ENCODE assay signal across 15 cellular contexts in the genomic region with DNA sequence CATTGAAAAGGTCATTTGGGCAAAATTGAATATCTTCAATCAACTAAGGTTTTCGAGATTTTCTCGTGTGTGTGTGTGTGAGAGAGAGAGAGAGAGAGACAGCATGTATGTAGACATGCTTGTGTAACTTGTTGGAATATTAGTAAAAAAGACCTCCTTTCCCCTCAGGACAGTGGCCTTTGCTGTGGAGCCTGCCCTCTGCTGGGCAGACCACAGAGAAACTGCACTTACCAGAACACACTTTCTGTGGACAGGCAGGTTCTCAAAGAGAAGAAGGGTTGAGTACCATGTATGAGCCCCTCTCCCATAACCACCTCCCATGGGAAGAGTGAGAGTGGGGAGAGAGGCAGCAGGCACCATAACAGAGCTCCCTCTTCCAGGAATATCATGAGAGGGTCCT. TPM values are rescaled to one million over a fixed set of nuclear protein-coding genes. Genes with fewer than 3 reads are reported as not detected.
DNase-seq lines count a peak whose midpoint lies in the region; ATAC-seq and TF ChIP-seq lines count a peak whose summit lies in the region.
"Had no signal": no experiment of that assay in that cellular context is flagged by ENCODE, and none has a peak within 500 bp of the region (broad histone marks: within the 10 kb centered on the region; RNA-seq: fewer than 3 reads in every experiment).

No MANE protein-coding gene starts in this region.

- TF ChIP-seq CTCF in GM20000 (IDR thresholded peaks at IDR 0.05; ENCODE audit: extremely low read depth, missing control alignments), result peak; percentile 19
- TF ChIP-seq CTCF in hepatocyte (IDR thresholded peaks at IDR 0.05; ENCODE audit: poor library complexity), result peak; percentile 34

- no peaks in the 10 kb centered on the region for H3K4me1 ChIP-seq in hepatocyte (ENCODE audit: insufficient read depth)

- H3K9me3 ChIP-seq in hepatocyte (ENCODE audit: low read depth), result no peaks in the 10 kb centered on the region
- H3K9me3 ChIP-seq: heart right ventricle had no signal

- no peaks in the 10 kb centered on the region for H3K36me3 ChIP-seq in hepatocyte (replicated peaks; ENCODE audit: insufficient read depth, low read depth)
- H3K36me3 ChIP-seq: heart right ventricle had no signal

- peak; percentile 23 for DNase-seq in ACHN
- DNase-seq in GM20000 (ENCODE audit: low spot score), result peak; percentile 22
- DNase-seq in hepatocyte (ENCODE audit: low spot score), result no peak
- DNase-seq in COR-L47 (lab: John Stamatoyannopoulos, UW), result no peak
- no peak for DNase-seq in midbrain (lab: John Stamatoyannopoulos, UW)
- DNase-seq: activated T-cell treated with anti-CD3 and anti-CD28 coated beads, Interleukin-2, amount 50 U/mL, for 24 hours; CD4-positive, alpha-beta memory T cell; heart right ventricle; naive thymus-derived CD4-positive, alpha-beta T cell; NCI-H510A; stimulated activated naive CD8-positive, alpha-beta T cell treated with anti-CD3 and anti-CD28 coated beads, Interleukin-15, amount 100 ng/mL, for 72 hours; T-helper 9 cell had no signal

- H3K27me3 ChIP-seq in hepatocyte, result no peaks in the 10 kb centered on the region

- H4K20me1 ChIP-seq in hepatocyte (ENCODE audit: insufficient read depth, poor library complexity, severe bottlenecking), result no peaks in the 10 kb centered on the region

- no peak overlapping the region for H2AFZ ChIP-seq in hepatocyte

- ATAC-seq in SK-N-SH treated with all-trans-retinoic acid at 6 μM for 48 hours (peak; percentile 43; the same call in 2 of the 3 replicates), GM18861 (IDR thresholded peaks at IDR 0.05; ENCODE audit: unreplicated experiment) (no peak), GM19452 (IDR thresholded peaks at IDR 0.05; ENCODE audit: unreplicated experiment) (no peak)
- ATAC-seq: heart right ventricle; naive thymus-derived CD4-positive, alpha-beta T cell; stimulated activated naive CD8-positive, alpha-beta T cell treated with anti-CD3 and anti-CD28 coated beads, Interleukin-15, amount 100 ng/mL, for 72 hours had no signal

- WGBS in hepatocyte (ENCODE audit: low lambda C conversion rate, missing lambda C conversion rate), result 81% methylated on average over 2 of the region's 2 CpGs

- no peak overlapping the region for H3K27ac ChIP-seq in hepatocyte
- H3K27ac ChIP-seq: heart right ventricle had no signal

- no peak overlapping the region for H3K4me2 ChIP-seq in hepatocyte

- in situ Hi-C loops in ACHN (cut with HindIII; ENCODE audit: low pct_ligation_motif_present, low pct_unique_long_range_greater_than_20kb, low sequenced_read_pairs), result no loop called here

- H3K79me2 ChIP-seq in hepatocyte, result no peaks in the 10 kb centered on the region

- no peak overlapping the region for H3K4me3 ChIP-seq in hepatocyte
- H3K4me3 ChIP-seq: heart right ventricle had no signal

- H3K9me2 ChIP-seq in hepatocyte (replicated peaks; ENCODE audit: insufficient read depth), result no peaks in the 10 kb centered on the region

TF ChIP-seq in SK-N-SH treated with all-trans-retinoic acid at 6 μM for 48 hours, 23 proteins besides CTCF, POLR2A, EP300 and RAD21:
- TF ChIP-seq ZNF565 (CRISPR knock-in tag; conservative IDR thresholded peaks at IDR 0.05; ENCODE audit: low read depth) (no peak), SNAI2 (CRISPR knock-in tag; IDR thresholded peaks at IDR 0.05) (no peak), RARB (CRISPR knock-in tag; IDR thresholded peaks at IDR 0.05) (no peak), BACH2 (CRISPR knock-in tag; IDR thresholded peaks at IDR 0.05; ENCODE audit: borderline replicate concordance) (no peak), ZC3H10 (CRISPR knock-in tag; IDR thresholded peaks at IDR 0.05) (no peak), PPARA (CRISPR knock-in tag; IDR thresholded peaks at IDR 0.05; ENCODE audit: borderline replicate concordance) (no peak), ARNTL (CRISPR knock-in tag; IDR thresholded peaks at IDR 0.05; ENCODE audit: borderline replicate concordance, low read depth) (no peak), ISL1 (CRISPR knock-in tag; IDR thresholded peaks at IDR 0.05) (no peak), ZFP3 (CRISPR knock-in tag; IDR thresholded peaks at IDR 0.05) (no peak), TCF4 (CRISPR knock-in tag; IDR thresholded peaks at IDR 0.05; ENCODE audit: borderline replicate concordance) (no peak), OSR1 (CRISPR knock-in tag; IDR thresholded peaks at IDR 0.05) (no peak), GLIS3 (CRISPR knock-in tag; IDR thresholded peaks at IDR 0.05) (no peak), ZNF70 (CRISPR knock-in tag; IDR thresholded peaks at IDR 0.05) (no peak), ESRRG (CRISPR knock-in tag; IDR thresholded peaks at IDR 0.05) (no peak)
- TF ChIP-seq, protein P1, sequence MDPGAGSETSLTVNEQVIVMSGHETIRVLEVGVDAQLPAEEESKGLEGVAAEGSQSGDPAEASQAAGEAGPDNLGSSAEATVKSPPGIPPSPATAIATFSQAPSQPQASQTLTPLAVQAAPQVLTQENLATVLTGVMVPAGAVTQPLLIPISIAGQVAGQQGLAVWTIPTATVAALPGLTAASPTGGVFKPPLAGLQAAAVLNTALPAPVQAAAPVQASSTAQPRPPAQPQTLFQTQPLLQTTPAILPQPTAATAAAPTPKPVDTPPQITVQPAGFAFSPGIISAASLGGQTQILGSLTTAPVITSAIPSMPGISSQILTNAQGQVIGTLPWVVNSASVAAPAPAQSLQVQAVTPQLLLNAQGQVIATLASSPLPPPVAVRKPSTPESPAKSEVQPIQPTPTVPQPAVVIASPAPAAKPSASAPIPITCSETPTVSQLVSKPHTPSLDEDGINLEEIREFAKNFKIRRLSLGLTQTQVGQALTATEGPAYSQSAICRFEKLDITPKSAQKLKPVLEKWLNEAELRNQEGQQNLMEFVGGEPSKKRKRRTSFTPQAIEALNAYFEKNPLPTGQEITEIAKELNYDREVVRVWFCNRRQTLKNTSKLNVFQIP (CRISPR knock-in tag; IDR thresholded peaks at IDR 0.05; ENCODE audit: borderline replicate concordance, low read depth), result no peak
- TF ChIP-seq, protein P2, sequence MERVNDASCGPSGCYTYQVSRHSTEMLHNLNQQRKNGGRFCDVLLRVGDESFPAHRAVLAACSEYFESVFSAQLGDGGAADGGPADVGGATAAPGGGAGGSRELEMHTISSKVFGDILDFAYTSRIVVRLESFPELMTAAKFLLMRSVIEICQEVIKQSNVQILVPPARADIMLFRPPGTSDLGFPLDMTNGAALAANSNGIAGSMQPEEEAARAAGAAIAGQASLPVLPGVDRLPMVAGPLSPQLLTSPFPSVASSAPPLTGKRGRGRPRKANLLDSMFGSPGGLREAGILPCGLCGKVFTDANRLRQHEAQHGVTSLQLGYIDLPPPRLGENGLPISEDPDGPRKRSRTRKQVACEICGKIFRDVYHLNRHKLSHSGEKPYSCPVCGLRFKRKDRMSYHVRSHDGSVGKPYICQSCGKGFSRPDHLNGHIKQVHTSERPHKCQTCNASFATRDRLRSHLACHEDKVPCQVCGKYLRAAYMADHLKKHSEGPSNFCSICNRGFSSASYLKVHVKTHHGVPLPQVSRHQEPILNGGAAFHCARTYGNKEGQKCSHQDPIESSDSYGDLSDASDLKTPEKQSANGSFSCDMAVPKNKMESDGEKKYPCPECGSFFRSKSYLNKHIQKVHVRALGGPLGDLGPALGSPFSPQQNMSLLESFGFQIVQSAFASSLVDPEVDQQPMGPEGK (CRISPR knock-in tag; IDR thresholded peaks at IDR 0.05; ENCODE audit: borderline replicate concordance), result no peak
- TF ChIP-seq, protein P3, sequence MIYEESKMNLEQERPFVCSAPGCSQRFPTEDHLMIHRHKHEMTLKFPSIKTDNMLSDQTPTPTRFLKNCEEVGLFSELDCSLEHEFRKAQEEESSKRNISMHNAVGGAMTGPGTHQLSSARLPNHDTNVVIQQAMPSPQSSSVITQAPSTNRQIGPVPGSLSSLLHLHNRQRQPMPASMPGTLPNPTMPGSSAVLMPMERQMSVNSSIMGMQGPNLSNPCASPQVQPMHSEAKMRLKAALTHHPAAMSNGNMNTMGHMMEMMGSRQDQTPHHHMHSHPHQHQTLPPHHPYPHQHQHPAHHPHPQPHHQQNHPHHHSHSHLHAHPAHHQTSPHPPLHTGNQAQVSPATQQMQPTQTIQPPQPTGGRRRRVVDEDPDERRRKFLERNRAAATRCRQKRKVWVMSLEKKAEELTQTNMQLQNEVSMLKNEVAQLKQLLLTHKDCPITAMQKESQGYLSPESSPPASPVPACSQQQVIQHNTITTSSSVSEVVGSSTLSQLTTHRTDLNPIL (CRISPR knock-in tag; IDR thresholded peaks at IDR 0.05; ENCODE audit: low read depth), result no peak
- TF ChIP-seq, protein P4, sequence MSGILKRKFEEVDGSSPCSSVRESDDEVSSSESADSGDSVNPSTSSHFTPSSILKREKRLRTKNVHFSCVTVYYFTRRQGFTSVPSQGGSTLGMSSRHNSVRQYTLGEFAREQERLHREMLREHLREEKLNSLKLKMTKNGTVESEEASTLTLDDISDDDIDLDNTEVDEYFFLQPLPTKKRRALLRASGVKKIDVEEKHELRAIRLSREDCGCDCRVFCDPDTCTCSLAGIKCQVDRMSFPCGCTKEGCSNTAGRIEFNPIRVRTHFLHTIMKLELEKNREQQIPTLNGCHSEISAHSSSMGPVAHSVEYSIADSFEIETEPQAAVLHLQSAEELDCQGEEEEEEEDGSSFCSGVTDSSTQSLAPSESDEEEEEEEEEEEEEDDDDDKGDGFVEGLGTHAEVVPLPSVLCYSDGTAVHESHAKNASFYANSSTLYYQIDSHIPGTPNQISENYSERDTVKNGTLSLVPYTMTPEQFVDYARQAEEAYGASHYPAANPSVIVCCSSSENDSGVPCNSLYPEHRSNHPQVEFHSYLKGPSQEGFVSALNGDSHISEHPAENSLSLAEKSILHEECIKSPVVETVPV (CRISPR knock-in tag; IDR thresholded peaks at IDR 0.05), result no peak
TF ChIP-seq in SK-N-SH treated with all-trans-retinoic acid at 6 μM for 48 hours: peak in this region for 0.

RNA-seq across cellular contexts. Expression of a gene that starts 45.6 kb away (rescaled TPM):
- total RNA-seq in hepatocyte, result 0.08 and 0.30 TPM in 2 replicates
- 1.0 and 1.7 TPM in 2 replicates for polyA plus RNA-seq in hepatocyte
- total RNA-seq: CD4-positive, alpha-beta memory T cell; naive thymus-derived CD4-positive, alpha-beta T cell had no signal
- polyA plus RNA-seq: CD4-positive, alpha-beta memory T cell had no signal

Comparison
In these comparisons a context has a peak if more than half of its experiments do, and no peak if none do; other contexts are left out.
1. DNase-seq: peak in ACHN (single experiment) and GM20000 (single experiment); none in hepatocyte (single experiment), COR-L47 (single experiment) and midbrain (single experiment).